ENCODE assay signal across 26 cellular contexts in genomic region chr20:32877507-32877906, GRCh38. TPM values are rescaled to one million over a fixed set of nuclear protein-coding genes. Genes with fewer than 3 reads are reported as not detected.
DNase-seq lines count a peak whose midpoint lies in the region; ATAC-seq, FAIRE-seq and TF ChIP-seq lines count a peak whose summit lies in the region.
"Had no signal": no experiment of that assay in that cellular context is flagged by ENCODE, and none has a peak within 500 bp of the region (broad histone marks: within the 10 kb centered on the region; RNA-seq: fewer than 3 reads in every experiment).

No MANE protein-coding gene starts in this region.

- DNase-seq in AG04449 (ENCODE audit: low read depth, low spot score) (peak; percentile 31), astrocyte of the cerebellum (ENCODE audit: low read depth) (peak; percentile 70), kidney (peak; percentile 8), SIG-M5 treated with dmso at 0.1 percent for 504 hours (lab: John Stamatoyannopoulos, UW; ENCODE audit: unreplicated experiment) (no peak), Right ventricle myocardium superior (no peak)
- DNase-seq: activated CD4-positive, alpha-beta memory T cell treated with anti-CD3 and anti-CD28 coated beads, Interleukin-2, amount 10 ng/mL, durations not matched to agents 7 days and 5 days; activated naive CD8-positive, alpha-beta T cell treated with anti-CD3 and anti-CD28 coated beads for 36 hours; activated T-cell treated with anti-CD3 and anti-CD28 coated beads, Interleukin-2, amount 50 U/mL, for 48 hours; CD8-positive, alpha-beta T cell; effector CD4-positive, alpha-beta T cell; foreskin melanocyte; naive B cell; NCI-H1105; NCI-H82; Peyer's patch; stimulated activated naive CD4-positive, alpha-beta T cell treated with Interleukin-2 at 50 U/mL for 16 hours; SW 1271; upper lobe of left lung had no signal

- H3K9me3 ChIP-seq in HUES48 (ENCODE audit: control insufficient read depth, insufficient read depth, low read length) (no peaks in the 10 kb centered on the region), kidney (ENCODE audit: control insufficient read depth in 1 of 2, low read length in 2 of 2) (no peaks in the 10 kb centered on the region)
- H3K9me3 ChIP-seq: A549, Peyer's patch, upper lobe of left lung had no signal

- peak overlapping the region; percentile 42 for H3K27ac ChIP-seq in HUES48 (ENCODE audit: low read depth, low read length)
- H3K27ac ChIP-seq in kidney (ENCODE audit: low read depth in 2 of 2, low read length in 2 of 2): no peak overlapping the region
- H3K27ac ChIP-seq: A549, cardiac muscle cell, Peyer's patch, upper lobe of left lung had no signal

- intact Hi-C loops in kidney (cut with DNase I): no loop called here
- intact Hi-C loops in Right ventricle myocardium superior (cut with DNase I): no loop called here

- ATAC-seq in GM19035 (IDR thresholded peaks at IDR 0.05; ENCODE audit: unreplicated experiment): no peak
- no peak for ATAC-seq in Right ventricle myocardium superior (ENCODE audit: poor library complexity)
- ATAC-seq in GM19395 (IDR thresholded peaks at IDR 0.05; ENCODE audit: unreplicated experiment): no peak
- ATAC-seq: A549; CD8-positive, alpha-beta T cell; GM12878 had no signal

- CTCF ChIA-PET in AG04449 (lab: Yijun Ruan, JAX): no interaction called here

- H3K27me3 ChIP-seq in HUES48 (ENCODE audit: control insufficient read depth, insufficient read depth, low read length): no peaks in the 10 kb centered on the region
- H3K27me3 ChIP-seq: cardiac muscle cell, Peyer's patch, upper lobe of left lung had no signal

- no peak overlapping the region for H3K9ac ChIP-seq in HUES48 (ENCODE audit: low read depth, low read length)
- no peak overlapping the region for H3K9ac ChIP-seq in kidney (ENCODE audit: low read length in 2 of 2)

- POLR2A ChIA-PET in AG04449 (lab: Yijun Ruan, JAX): no interaction called here

- TF ChIP-seq CTCF in AG04449 (IDR thresholded peaks at IDR 0.05; ENCODE audit: insufficient read depth, low read length, missing control alignments) (no peak), astrocyte of the cerebellum (IDR thresholded peaks at IDR 0.05; ENCODE audit: low read depth, low read length, missing control alignments) (no peak), kidney (IDR thresholded peaks at IDR 0.05; ENCODE audit: borderline replicate concordance, extremely low read depth, insufficient read depth) (no peak)

- H3K4me3 ChIP-seq in AG04449 (ENCODE audit: low read depth, low read length): no peak overlapping the region
- no peak overlapping the region for H3K4me3 ChIP-seq in HUES48 (ENCODE audit: low read depth, low read length)
- H3K4me3 ChIP-seq in astrocyte of the cerebellum (ENCODE audit: low read depth, low read length): no peak overlapping the region
- no peak overlapping the region for H3K4me3 ChIP-seq in kidney (ENCODE audit: low read length in 2 of 2)
- H3K4me3 ChIP-seq: A549, cardiac muscle cell, GM12878, Peyer's patch, upper lobe of left lung had no signal

- in situ Hi-C loops in astrocyte of the cerebellum (cut with HindIII; ENCODE audit: low sequenced_read_pairs): no loop called here

- H3K36me3 ChIP-seq in HUES48 (ENCODE audit: control insufficient read depth, insufficient read depth, low read length) (no peaks in the 10 kb centered on the region), kidney (ENCODE audit: control insufficient read depth in 1 of 2, insufficient read depth in 2 of 2, low read length in 2 of 2) (no peaks in the 10 kb centered on the region)
- H3K36me3 ChIP-seq: cardiac muscle cell, Peyer's patch, upper lobe of left lung had no signal

- H3K4me1 ChIP-seq in HUES48 (ENCODE audit: control insufficient read depth, insufficient read depth, low read length): no peaks in the 10 kb centered on the region
- no peaks in the 10 kb centered on the region for H3K4me1 ChIP-seq in kidney (ENCODE audit: control insufficient read depth in 1 of 2, insufficient read depth in 1 of 2, low read depth in 1 of 2, low read length in 2 of 2)
- H3K4me1 ChIP-seq: A549, Peyer's patch, upper lobe of left lung had no signal

- FAIRE-seq in kidney (lab: Jason Lieb, UNC): no peak
- FAIRE-seq: A549, GM12878, H54 had no signal

RNA-seq across cellular contexts. Expression of gene EFCAB8, which starts 18.8 kb away (rescaled TPM):
- 0.13 TPM for total RNA-seq in kidney
- polyA plus RNA-seq in kidney (ENCODE audit: insufficient read depth, low read depth, low replicate concordance): not detected
- total RNA-seq in Right ventricle myocardium superior: not detected
- total RNA-seq: cardiac muscle cell, lower leg skin had no signal
- polyA plus RNA-seq: A549 had no signal

RNA-seq across cellular contexts. Expression of gene MAPRE1, which starts 57.8 kb away (rescaled TPM):
- total RNA-seq in kidney (100 TPM), Right ventricle myocardium superior (58.9 TPM)
- polyA plus RNA-seq in kidney (ENCODE audit: insufficient read depth, low read depth, low replicate concordance): 58.1 TPM

Comparison
In these comparisons a context has a peak if more than half of its experiments do, and no peak if none do; other contexts are left out.
1. DNase-seq: peak in AG04449 (single experiment), astrocyte of the cerebellum (single experiment) and kidney (single experiment); none in SIG-M5 treated with dmso at 0.1 percent for 504 hours (single experiment) and Right ventricle myocardium superior (single experiment).